In the genomic region with DNA sequence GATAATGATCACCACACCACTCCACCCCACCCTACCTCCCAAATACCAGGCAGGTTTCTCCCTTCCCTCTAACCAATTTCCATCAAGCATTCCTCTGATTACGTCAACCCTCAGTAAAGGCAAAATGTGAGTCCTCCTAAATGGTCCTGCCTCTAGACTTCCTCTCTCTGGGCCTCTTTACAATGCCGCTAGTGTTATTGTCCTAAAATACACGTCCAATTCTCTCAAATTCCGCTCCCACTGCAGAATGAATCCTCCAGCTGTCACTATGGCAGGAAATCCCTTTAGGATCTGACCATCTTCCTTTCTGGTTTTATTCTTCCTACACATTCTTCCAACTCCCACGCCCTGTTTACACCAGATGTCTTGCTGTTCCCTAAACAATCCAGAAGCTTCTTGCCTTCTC, we compare ENCODE assay signal across 2 cellular contexts.
A peak's percentile ranks its signal among the peaks of the same experiment; 100 is the strongest.
TF ChIP-seq lines count a peak whose summit lies in the region.

No MANE protein-coding gene starts in this region.

TF ChIP-seq in HEK293, 187 proteins besides CTCF, POLR2A, EP300 and RAD21 (continued from another document):
- TF ChIP-seq, protein P1, sequence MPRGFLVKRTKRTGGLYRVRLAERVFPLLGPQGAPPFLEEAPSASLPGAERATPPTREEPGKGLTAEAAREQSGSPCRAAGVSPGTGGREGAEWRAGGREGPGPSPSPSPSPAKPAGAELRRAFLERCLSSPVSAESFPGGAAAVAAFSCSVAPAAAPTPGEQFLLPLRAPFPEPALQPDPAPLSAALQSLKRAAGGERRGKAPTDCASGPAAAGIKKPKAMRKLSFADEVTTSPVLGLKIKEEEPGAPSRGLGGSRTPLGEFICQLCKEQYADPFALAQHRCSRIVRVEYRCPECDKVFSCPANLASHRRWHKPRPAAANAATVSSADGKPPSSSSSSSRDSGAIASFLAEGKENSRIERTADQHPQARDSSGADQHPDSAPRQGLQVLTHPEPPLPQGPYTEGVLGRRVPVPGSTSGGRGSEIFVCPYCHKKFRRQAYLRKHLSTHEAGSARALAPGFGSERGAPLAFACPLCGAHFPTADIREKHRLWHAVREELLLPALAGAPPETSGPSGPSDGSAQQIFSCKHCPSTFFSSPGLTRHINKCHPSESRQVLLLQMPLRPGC (tag by site-specific recombination; IDR thresholded peaks at IDR 0.05) = no peak
- TF ChIP-seq TRIM28 (IDR thresholded peaks at IDR 0.05; ENCODE audit: borderline replicate concordance, low read length) = no peak
- TF ChIP-seq ZNF433 (tag by site-specific recombination; IDR thresholded peaks at IDR 0.05; ENCODE audit: low read depth) = no peak
- no peak for TF ChIP-seq ZFP3 (tag by site-specific recombination; IDR thresholded peaks at IDR 0.05; ENCODE audit: low read depth)
- TF ChIP-seq ZNF426 (tag by site-specific recombination; IDR thresholded peaks at IDR 0.05) = no peak
- TF ChIP-seq ZFHX2 (tag by site-specific recombination; conservative IDR thresholded peaks at IDR 0.05) = peak; percentile 81
- TF ChIP-seq ZSCAN30 (tag by site-specific recombination; IDR thresholded peaks at IDR 0.05) = no peak
- TF ChIP-seq EGR2 (tag by site-specific recombination; IDR thresholded peaks at IDR 0.05; ENCODE audit: low read depth) = peak; percentile 62
- TF ChIP-seq GLI4 (tag by site-specific recombination; IDR thresholded peaks at IDR 0.05) = no peak
- TF ChIP-seq ZNF580 (tag by site-specific recombination; IDR thresholded peaks at IDR 0.05) = no peak
- TF ChIP-seq ZNF214 (tag by site-specific recombination; IDR thresholded peaks at IDR 0.05; ENCODE audit: borderline replicate concordance) = no peak

TF ChIP-seq in H1, 55 proteins besides CTCF, POLR2A, EP300 and RAD21 (continued from another document):
- TF ChIP-seq NRF1 (IDR thresholded peaks at IDR 0.05; ENCODE audit: low read depth, low read length) = no peak
- TF ChIP-seq SIRT6 (IDR thresholded peaks at IDR 0.05; ENCODE audit: low read length) = no peak
- TF ChIP-seq, protein P2, sequence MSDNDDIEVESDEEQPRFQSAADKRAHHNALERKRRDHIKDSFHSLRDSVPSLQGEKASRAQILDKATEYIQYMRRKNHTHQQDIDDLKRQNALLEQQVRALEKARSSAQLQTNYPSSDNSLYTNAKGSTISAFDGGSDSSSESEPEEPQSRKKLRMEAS (IDR thresholded peaks at IDR 0.05) = no peak
- TF ChIP-seq MAFK (IDR thresholded peaks at IDR 0.05; ENCODE audit: low read depth, low read length) = no peak
- no peak for TF ChIP-seq EZH2 (IDR thresholded peaks at IDR 0.05; ENCODE audit: low read depth, low read length, severe bottlenecking)
